ENCODE assay signal across 15 cellular contexts in genomic region chr14:101480022-101480746, GRCh38.
A peak's percentile ranks its signal among the peaks of the same experiment; 100 is the strongest.
DNase-seq lines count a peak whose midpoint lies in the region; ATAC-seq, FAIRE-seq and TF ChIP-seq lines count a peak whose summit lies in the region.
"Had no signal": no experiment of that assay in that cellular context is flagged by ENCODE, and none has a peak within 500 bp of the region (broad histone marks: within the 10 kb centered on the region; RNA-seq: fewer than 3 reads in every experiment).

No MANE protein-coding gene starts in this region.

- H3K9ac ChIP-seq in astrocyte (ENCODE audit: low read length): peak overlapping the region; percentile 7

- H3K27ac ChIP-seq in right atrium auricular region (no peak overlapping the region), astrocyte (ENCODE audit: low read depth, low read length) (no peak overlapping the region), urinary bladder (ENCODE audit: low read depth) (peak overlapping the region; percentile 46)

- H3K36me3 ChIP-seq in right atrium auricular region: no peaks in the 10 kb centered on the region
- H3K36me3 ChIP-seq in astrocyte (ENCODE audit: insufficient read depth, low read length): no peaks in the 10 kb centered on the region
- H3K36me3 ChIP-seq in urinary bladder (ENCODE audit: insufficient read depth): no peaks in the 10 kb centered on the region
- H3K36me3 ChIP-seq: upper lobe of left lung had no signal

- TF ChIP-seq CTCF in right atrium auricular region (IDR thresholded peaks at IDR 0.05) (no peak), astrocyte (IDR thresholded peaks at IDR 0.05; ENCODE audit: insufficient read depth, low read depth, low read length) (no peak), mesothelial cell of epicardium (IDR thresholded peaks at IDR 0.05; ENCODE audit: unreplicated experiment) (no peak)

- H3K4me3 ChIP-seq in right atrium auricular region (no peak overlapping the region), astrocyte (ENCODE audit: insufficient read depth, low read depth, low read length) (no peak overlapping the region), urinary bladder (ENCODE audit: low read depth, low read length) (no peak overlapping the region)
- H3K4me3 ChIP-seq: dorsolateral prefrontal cortex, upper lobe of left lung had no signal

- H3K4me2 ChIP-seq in astrocyte (ENCODE audit: low read length): peak overlapping the region; percentile 61

- H3K4me1 Mint-ChIP-seq in astrocyte (ENCODE audit: low read depth, unreplicated experiment) (peaks cover 6% of the 10 kb centered on the region), mesothelial cell of epicardium (peaks cover 33% of the 10 kb centered on the region)
- H3K4me1 Mint-ChIP-seq: activated T-helper 17 cell treated with anti-CD3 and anti-CD28 coated beads, Interleukin-2, amount 50 U/mL, for 72 hours; naive thymus-derived CD4-positive, alpha-beta T cell had no signal

- H3K27me3 Mint-ChIP-seq in astrocyte (ENCODE audit: low read depth, unreplicated experiment): peaks cover 33% of the 10 kb centered on the region
- H3K27me3 Mint-ChIP-seq in mesothelial cell of epicardium (ENCODE audit: low read depth): no peaks in the 10 kb centered on the region

- peaks cover 9% of the 10 kb centered on the region for H3K9me3 Mint-ChIP-seq in astrocyte (ENCODE audit: unreplicated experiment)
- peaks cover 24% of the 10 kb centered on the region for H3K9me3 Mint-ChIP-seq in mesothelial cell of epicardium

- no peaks in the 10 kb centered on the region for H3K27me3 ChIP-seq in right atrium auricular region
- no peaks in the 10 kb centered on the region for H3K27me3 ChIP-seq in astrocyte (ENCODE audit: insufficient read depth, low read length)
- H3K27me3 ChIP-seq: upper lobe of left lung had no signal

- H3K36me3 Mint-ChIP-seq in astrocyte (ENCODE audit: low read depth, unreplicated experiment): no peaks in the 10 kb centered on the region
- peaks cover 1% of the 10 kb centered on the region for H3K36me3 Mint-ChIP-seq in mesothelial cell of epicardium

- peak; percentile 20 for DNase-seq in Right ventricle myocardium inferior (ENCODE audit: missing footprints)
- DNase-seq in right atrium auricular region (ENCODE audit: low spot score): no peak
- DNase-seq in astrocyte (ENCODE audit: low read depth): no peak
- peak; percentile 10 to 22 for DNase-seq in mesothelial cell of epicardium (ENCODE audit: low spot score in 2 of 2, unreplicated experiment in 2 of 2)
- DNase-seq in DMS 273 (lab: John Stamatoyannopoulos, UW; ENCODE audit: unreplicated experiment): no peak
- DNase-seq in GM19240 (ENCODE audit: insufficient read length, low spot score): no peak
- no peak for DNase-seq in stimulated activated CD4-positive, alpha-beta T cell treated with anti-CD3 and anti-CD28 coated beads, Interleukin-12 subunit alpha, Interleukin-12 subunit beta, amount 100 ng/mL, for 4 hours
- DNase-seq: left ventricle myocardium superior; naive thymus-derived CD4-positive, alpha-beta T cell; NK-92 treated with Interleukin-12 subunit alpha and Interleukin-12 subunit beta, amount 100 ng/mL, for 24 hours; stimulated activated CD4-positive, alpha-beta T cell treated with anti-CD3 and anti-CD28 coated beads, Interleukin-2, amount 100 ng/mL, for 48 hours had no signal

- no peaks in the 10 kb centered on the region for H3K4me1 ChIP-seq in right atrium auricular region
- peaks cover 7% of the 10 kb centered on the region for H3K4me1 ChIP-seq in astrocyte (ENCODE audit: insufficient read depth, low read length)
- no peaks in the 10 kb centered on the region for H3K4me1 ChIP-seq in urinary bladder (ENCODE audit: insufficient read depth)

- H3K9me3 ChIP-seq in right atrium auricular region (peaks cover 0 to 20% of the 10 kb centered on the region in 2 donors), astrocyte (ENCODE audit: insufficient read depth, low read depth, low read length) (peaks cover 2% of the 10 kb centered on the region)

- H3K27ac Mint-ChIP-seq in astrocyte (ENCODE audit: unreplicated experiment): no peak overlapping the region
- no peak overlapping the region for H3K27ac Mint-ChIP-seq in mesothelial cell of epicardium
- H3K27ac Mint-ChIP-seq: activated T-helper 17 cell treated with anti-CD3 and anti-CD28 coated beads, Interleukin-2, amount 50 U/mL, for 72 hours; naive thymus-derived CD4-positive, alpha-beta T cell had no signal

- H3K79me2 ChIP-seq in astrocyte (ENCODE audit: insufficient read depth, low read length): no peaks in the 10 kb centered on the region

- FAIRE-seq in astrocyte (lab: Jason Lieb, UNC): no peak

- no peak overlapping the region for H2AFZ ChIP-seq in astrocyte (ENCODE audit: low read depth, low read length)

- intact Hi-C loops in Right ventricle myocardium inferior (cut with DNase I): no loop called here

- no peak for ATAC-seq in Right ventricle myocardium inferior
- ATAC-seq: activated T-helper 17 cell treated with anti-CD3 and anti-CD28 coated beads, Interleukin-2, amount 50 U/mL, for 72 hours; left ventricle myocardium superior; naive thymus-derived CD4-positive, alpha-beta T cell had no signal

- 69% methylated on average over 12 of the region's 12 CpGs for WGBS in urinary bladder

- H3K4me3 Mint-ChIP-seq in astrocyte (ENCODE audit: unreplicated experiment): no peak overlapping the region
- H3K4me3 Mint-ChIP-seq in mesothelial cell of epicardium: no peak overlapping the region
- H3K4me3 Mint-ChIP-seq: activated T-helper 17 cell treated with anti-CD3 and anti-CD28 coated beads, Interleukin-2, amount 50 U/mL, for 72 hours; naive thymus-derived CD4-positive, alpha-beta T cell had no signal

- H4K20me1 ChIP-seq in astrocyte (ENCODE audit: insufficient read depth, low read length): no peaks in the 10 kb centered on the region

Comparison
In these comparisons a context has a peak if more than half of its experiments do, and no peak if none do; other contexts are left out.
1. DNase-seq: peak in Right ventricle myocardium inferior (single experiment) and mesothelial cell of epicardium (2 of 2); none in right atrium auricular region (single experiment), astrocyte (single experiment), DMS 273 (single experiment), GM19240 (single experiment) and stimulated activated CD4-positive, alpha-beta T cell treated with anti-CD3 and anti-CD28 coated beads, Interleukin-12 subunit alpha, Interleukin-12 subunit beta, amount 100 ng/mL, for 4 hours (single experiment).